In the genomic region with DNA sequence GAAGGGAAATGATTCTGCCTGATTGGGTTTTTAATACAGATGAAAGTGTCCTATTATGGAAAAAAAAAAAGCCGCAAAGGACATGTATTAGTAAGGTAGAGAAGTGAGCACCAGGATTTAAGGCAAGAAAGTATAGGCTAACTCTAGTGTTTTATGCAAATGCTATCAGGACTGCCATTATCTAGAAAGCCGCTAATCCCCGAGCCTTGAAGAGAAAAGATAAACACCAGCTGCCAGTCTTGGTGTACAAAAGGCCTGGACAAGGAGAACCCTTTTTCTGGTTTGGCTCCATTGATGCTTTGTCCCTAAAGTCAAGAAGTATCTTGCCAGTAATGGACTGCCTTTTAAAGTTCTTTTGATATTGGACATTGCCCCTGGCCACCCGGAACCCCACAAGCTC, we compare ENCODE assay signal across 16 cellular contexts.
"Had no signal": no experiment of that assay in that cellular context is flagged by ENCODE, and none has a peak within 500 bp of the region (broad histone marks: within the 10 kb centered on the region; RNA-seq: fewer than 3 reads in every experiment).

No MANE protein-coding gene starts in this region.

- H3K4me1 ChIP-seq: breast epithelium, foreskin keratinocyte, left ventricle myocardium inferior, sigmoid colon had no signal

- H3K4me3 ChIP-seq: breast epithelium, coronary artery, left ventricle myocardium inferior, sigmoid colon, smooth muscle cell, thoracic aorta had no signal

- DNase-seq: activated CD4-positive, alpha-beta T cell treated with anti-CD3 and anti-CD28 coated beads for 1 hour; activated T-cell treated with anti-CD3 and anti-CD28 coated beads, Interleukin-2, amount 50 U/mL, for 24 hours; foreskin keratinocyte; hippocampal formation; kidney glomerular epithelial cell; left ventricle myocardium inferior; naive thymus-derived CD8-positive, alpha-beta T cell; retina; sigmoid colon; stimulated activated CD4-positive, alpha-beta T cell treated with anti-CD3 and anti-CD28 coated beads, Interleukin-15, amount 100 ng/mL, for 24 hours; T-helper 1 cell had no signal

- H3K36me3 ChIP-seq: breast epithelium, left ventricle myocardium inferior, sigmoid colon, thoracic aorta had no signal

- H3K9me3 ChIP-seq: breast epithelium, left ventricle myocardium inferior, sigmoid colon, thoracic aorta had no signal

- H3K27ac ChIP-seq: breast epithelium, coronary artery, epithelial cell of prostate, foreskin keratinocyte, left ventricle myocardium inferior, sigmoid colon, thoracic aorta had no signal

- H3K27me3 ChIP-seq: breast epithelium, sigmoid colon had no signal
